ENCODE assay signal across 8 cellular contexts in genomic region chr3:192915306-192915705, GRCh38. TPM values are rescaled to one million over a fixed set of nuclear protein-coding genes. Genes with fewer than 3 reads are reported as not detected.
DNase-seq lines count a peak whose midpoint lies in the region; ATAC-seq and TF ChIP-seq lines count a peak whose summit lies in the region.

No MANE protein-coding gene starts in this region.

- TF ChIP-seq CTCF in PC-3 (conservative IDR thresholded peaks at IDR 0.05; ENCODE audit: low read depth, low read length) = peak; percentile 59
- TF ChIP-seq CTCF in fibroblast of the aortic adventitia (IDR thresholded peaks at IDR 0.05; ENCODE audit: insufficient read depth, low read length) = peak; percentile 50
- TF ChIP-seq CTCF in thyroid gland (IDR thresholded peaks at IDR 0.05) = no peak

- ATAC-seq in HG03108 (IDR thresholded peaks at IDR 0.05; ENCODE audit: unreplicated experiment) (peak; percentile 38), PC-3 (peak; percentile 34)

- CTCF ChIA-PET in activated CD4-positive, alpha-beta T cell treated with anti-CD3 and anti-CD28 coated beads, Interleukin-2, amount 10 ng/mL, durations not matched to agents 7 days and 5 days (lab: Charles Lee) = interaction anchor here (0.7 to 1.9 kb wide), 7 partner anchors 9 to 100 kb away, joined by 3 to 7 read pairs (median 4); no protein-coding TSS in a partner anchor
- CTCF ChIA-PET in PC-3 (lab: Charles Lee) = interaction anchor here (0.5 to 1.4 kb wide), 12 partner anchors 14 to 352 kb away, joined by 3 to 17 read pairs (median 4); no protein-coding TSS in a partner anchor

- H3K27ac ChIP-seq in PC-3 (ENCODE audit: low read length) (peak overlapping the region; percentile 15), thyroid gland (no peak overlapping the region)

- H3K9me2 ChIP-seq in PC-3 (replicated peaks; ENCODE audit: low read length) = no peaks in the 10 kb centered on the region

- H3K9me3 ChIP-seq in PC-3 (ENCODE audit: low read length) (no peaks in the 10 kb centered on the region), thyroid gland (no peaks in the 10 kb centered on the region)

- BruUV-seq in PC-3 (replicated peaks; lab: Mats Ljungman, UMichigan) = TSS peak; percentile 3

- peak overlapping the region; percentile 83 for H3K4me3 Mint-ChIP-seq in activated CD4-positive, alpha-beta T cell treated with anti-CD3 and anti-CD28 coated beads, Interleukin-2, amount 10 ng/mL, durations not matched to agents 7 days and 5 days

- peak overlapping the region; percentile 93 for H3K4me2 ChIP-seq in PC-3 (ENCODE audit: low read length)

- peaks cover 81% of the 10 kb centered on the region for H3K79me2 ChIP-seq in PC-3 (ENCODE audit: low read length)

- peak overlapping the region; percentile 96 for H3K9ac ChIP-seq in PC-3 (ENCODE audit: low read length)

- POLR2A ChIA-PET in activated CD4-positive, alpha-beta T cell treated with anti-CD3 and anti-CD28 coated beads, Interleukin-2, amount 10 ng/mL, durations not matched to agents 7 days and 5 days (lab: Charles Lee) = interaction anchor here (0.7 kb wide), 1 partner anchor 23 kb away, joined by 4 read pairs; no protein-coding TSS in a partner anchor
- POLR2A ChIA-PET in PC-3 (lab: Charles Lee; ENCODE audit: unreplicated experiment) = interaction anchor here (0.7 to 1.6 kb wide), 4 partner anchors 28 to 98 kb away, joined by 3 to 8 read pairs (median 4); no protein-coding TSS in a partner anchor

- no peak overlapping the region for H3K27ac Mint-ChIP-seq in activated CD4-positive, alpha-beta T cell treated with anti-CD3 and anti-CD28 coated beads, Interleukin-2, amount 10 ng/mL, durations not matched to agents 7 days and 5 days

- H3K36me3 ChIP-seq in PC-3 (ENCODE audit: low read depth, low read length) (no peaks in the 10 kb centered on the region), thyroid gland (no peaks in the 10 kb centered on the region)

- H3F3A ChIP-seq in PC-3 (ENCODE audit: low read length, unreplicated experiment) = no peaks in the 10 kb centered on the region

- intact Hi-C loops in PC-3 (cut with micrococcal nuclease) (loop anchor here (1.0 to 5.0 kb wide), 5 partner anchors 27 to 677 kb away; partner anchors contain the start of gene OPA1), thyroid gland (cut with DNase I) (loop anchor here (10.0 kb wide), 1 partner anchor 101 kb away; no protein-coding TSS in a partner anchor)

- H3K4me1 Mint-ChIP-seq in activated CD4-positive, alpha-beta T cell treated with anti-CD3 and anti-CD28 coated beads, Interleukin-2, amount 10 ng/mL, durations not matched to agents 7 days and 5 days = peaks cover 45% of the 10 kb centered on the region

- peaks cover 62% of the 10 kb centered on the region for H3K27me3 Mint-ChIP-seq in activated CD4-positive, alpha-beta T cell treated with anti-CD3 and anti-CD28 coated beads, Interleukin-2, amount 10 ng/mL, durations not matched to agents 7 days and 5 days

- H4K20me1 ChIP-seq in PC-3 (ENCODE audit: low read length) = peaks cover 30% of the 10 kb centered on the region

- peaks cover 9% of the 10 kb centered on the region for H3K36me3 Mint-ChIP-seq in activated CD4-positive, alpha-beta T cell treated with anti-CD3 and anti-CD28 coated beads, Interleukin-2, amount 10 ng/mL, durations not matched to agents 7 days and 5 days (ENCODE audit: low read depth)

- no peak for TF ChIP-seq POLR2A in thyroid gland (IDR thresholded peaks at IDR 0.05)

- no peak for DNase-seq in activated CD4-positive, alpha-beta T cell treated with anti-CD3 and anti-CD28 coated beads, Interleukin-2, amount 10 ng/mL, durations not matched to agents 7 days and 5 days
- no peak for DNase-seq in activated CD4-positive, alpha-beta T cell treated with anti-CD3 and anti-CD28 coated beads for 4 hours
- DNase-seq in PC-3 (peak; percentile 70), fibroblast of the aortic adventitia (ENCODE audit: low read depth) (peak; percentile 68), T-helper 9 cell (no peak), thyroid gland (no peak)
- no peak for DNase-seq in activated CD4-positive, CD25-positive, alpha-beta regulatory T cell treated with anti-CD3 and anti-CD28 coated beads, Interleukin-2, amount 50 U/mL, for 72 hours

- H3K4me1 ChIP-seq in PC-3 (ENCODE audit: insufficient read depth, low read length) (peaks cover 32% of the 10 kb centered on the region), thyroid gland (peaks cover 0 to 6% of the 10 kb centered on the region in 2 donors)

- 85 to 90% methylated on average over 3 of the region's 3 CpGs for WGBS in thyroid gland, 2 donors

- H3K9me3 Mint-ChIP-seq in activated CD4-positive, alpha-beta T cell treated with anti-CD3 and anti-CD28 coated beads, Interleukin-2, amount 10 ng/mL, durations not matched to agents 7 days and 5 days = peaks cover 4% of the 10 kb centered on the region

- H3K27me3 ChIP-seq in PC-3 (ENCODE audit: low read length) (no peaks in the 10 kb centered on the region), thyroid gland (no peaks in the 10 kb centered on the region)

- H2AFZ ChIP-seq in PC-3 (ENCODE audit: low read length) = no peak overlapping the region

- H3K4me3 ChIP-seq in PC-3 (ENCODE audit: low read length) (peak overlapping the region; percentile 99), fibroblast of the aortic adventitia (ENCODE audit: low read depth, low read length) (peak overlapping the region; percentile 25), thyroid gland (replicated peaks in 1 of 3) (no peak overlapping the region)

RNA-seq across cellular contexts. Expression of gene MB21D2, which starts 2.4 kb away (rescaled TPM):
- 1 to 10 TPM; 6.6 to 7.7 TPM for total RNA-seq in activated CD4-positive, alpha-beta T cell treated with anti-CD3 and anti-CD28 coated beads, Interleukin-2, amount 10 ng/mL, durations not matched to agents 7 days and 5 days
- total RNA-seq in PC-3 (2014; rRNA removed) (22.5 and 26.0 TPM in 2 replicates), fibroblast of the aortic adventitia (ENCODE audit: low replicate concordance) (5.6 and 6.7 TPM in 2 replicates), thyroid gland (1 to 10 TPM; 3.4 to 5.2 (median 3.9) TPM)

Comparison
In these comparisons a context has a peak if more than half of its experiments do, and no peak if none do; other contexts are left out.
1. DNase-seq: peak in PC-3 (single experiment) and fibroblast of the aortic adventitia (single experiment); none in activated CD4-positive, alpha-beta T cell treated with anti-CD3 and anti-CD28 coated beads, Interleukin-2, amount 10 ng/mL, durations not matched to agents 7 days and 5 days (single experiment), activated CD4-positive, alpha-beta T cell treated with anti-CD3 and anti-CD28 coated beads for 4 hours (0 of 2), T-helper 9 cell (single experiment), thyroid gland (0 of 2) and activated CD4-positive, CD25-positive, alpha-beta regulatory T cell treated with anti-CD3 and anti-CD28 coated beads, Interleukin-2, amount 50 U/mL, for 72 hours (single experiment).
2. H3K4me3 ChIP-seq: peak in PC-3 (single experiment) and fibroblast of the aortic adventitia (single experiment); none in thyroid gland (0 of 3).
3. CTCF ChIP-seq: peak in PC-3 (single experiment) and fibroblast of the aortic adventitia (single experiment); none in thyroid gland (0 of 6).